In the genomic region with DNA sequence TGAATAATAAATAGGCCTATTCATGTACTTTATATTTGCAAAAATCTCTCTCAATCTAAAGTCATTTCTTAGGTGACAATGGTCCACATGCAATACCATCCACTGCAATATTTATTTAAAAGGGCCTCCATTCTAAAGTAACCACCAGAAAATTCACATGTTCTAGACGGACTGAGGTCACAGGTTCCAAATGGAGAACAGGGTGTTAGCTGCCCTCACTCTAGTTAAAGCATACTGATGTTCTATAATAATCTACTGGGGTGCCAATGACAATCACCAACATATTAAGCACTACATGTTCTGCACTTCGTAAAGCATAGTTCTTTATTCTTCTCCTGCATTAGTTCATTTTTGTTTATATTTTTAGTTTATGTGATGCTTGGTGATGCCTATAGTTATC, we compare ENCODE assay signal across 8 cellular contexts. TPM values are rescaled to one million over a fixed set of nuclear protein-coding genes. Genes with fewer than 3 reads are reported as not detected.
DNase-seq lines count a peak whose midpoint lies in the region; ATAC-seq and TF ChIP-seq lines count a peak whose summit lies in the region.

No MANE protein-coding gene starts in this region.

- H3K4me3 ChIP-seq in fibroblast of mammary gland (ENCODE audit: control insufficient read depth, low read depth, low read length) (peak overlapping the region; percentile 85), skeletal muscle tissue (ENCODE audit: low read length in 3 of 3) (peak overlapping the region in 2 of 3 donors; percentile 81 to 96)

- H3K4me3 Mint-ChIP-seq in T-helper 17 cell = peak overlapping the region; percentile 99

- ATAC-seq in T-helper 17 cell (no peak), HG02798 (IDR thresholded peaks at IDR 0.05; ENCODE audit: poor library complexity, unreplicated experiment) (no peak), HG03457 (IDR thresholded peaks at IDR 0.05; ENCODE audit: unreplicated experiment) (no peak)

- H3K27me3 Mint-ChIP-seq in T-helper 17 cell = no peaks in the 10 kb centered on the region

- H3K36me3 Mint-ChIP-seq in T-helper 17 cell (ENCODE audit: low read depth) = peaks cover 3% of the 10 kb centered on the region

- no peak overlapping the region for H3K27ac ChIP-seq in skeletal muscle tissue (ENCODE audit: low read depth, low read length)

- TF ChIP-seq CTCF in fibroblast of mammary gland (conservative IDR thresholded peaks at IDR 0.05; ENCODE audit: control insufficient read depth, insufficient read depth, low read depth, low read length) = no peak

- peaks cover 0 to 12% (median 7%) of the 10 kb centered on the region in 3 donors for H3K36me3 ChIP-seq in skeletal muscle tissue (ENCODE audit: control insufficient read depth in 3 of 3, insufficient read depth in 3 of 3, low read length in 3 of 3)

- DNase-seq in DMS 273 (lab: John Stamatoyannopoulos, UW; ENCODE audit: unreplicated experiment) (peak; percentile 6), DMS 273 treated with DMSO at 0.1 percent for 48 hours (lab: John Stamatoyannopoulos, UW) (no peak), T-helper 17 cell (no peak), fibroblast of mammary gland (ENCODE audit: low read depth) (no peak), NCI-H1105 (lab: John Stamatoyannopoulos, UW) (no peak)

- H3K9ac ChIP-seq in skeletal muscle tissue (ENCODE audit: low read depth in 1 of 3, low read length in 3 of 3) = peak overlapping the region in 2 of 3 donors; percentile 30 to 97

- H3K27ac Mint-ChIP-seq in T-helper 17 cell = peak overlapping the region; percentile 100

- H3K27me3 ChIP-seq in skeletal muscle tissue (ENCODE audit: control insufficient read depth in 3 of 3, insufficient read depth in 3 of 3, low read length in 3 of 3) = no peaks in the 10 kb centered on the region

- H3K4me1 ChIP-seq in skeletal muscle tissue (ENCODE audit: control insufficient read depth in 3 of 3, insufficient read depth in 3 of 3, low read length in 3 of 3) = peaks cover 0 to 20% (median 4%) of the 10 kb centered on the region in 3 donors

- no peaks in the 10 kb centered on the region for H3K9me3 ChIP-seq in T-helper 17 cell (ENCODE audit: control insufficient read depth, low read length, poor library complexity, severe bottlenecking)
- H3K9me3 ChIP-seq in skeletal muscle tissue (ENCODE audit: control insufficient read depth in 3 of 3, low read length in 3 of 3) = no peaks in the 10 kb centered on the region

- H3K4me1 Mint-ChIP-seq in T-helper 17 cell = peaks cover 32% of the 10 kb centered on the region

RNA-seq across cellular contexts. Expression of a gene that starts 1.2 kb away (rescaled TPM):
- total RNA-seq in T-helper 17 cell (10 to 100 TPM; 72.1 to 94.0 TPM), skeletal muscle tissue (39.1 TPM)
